ENCODE assay signal across 8 cellular contexts in the genomic region with DNA sequence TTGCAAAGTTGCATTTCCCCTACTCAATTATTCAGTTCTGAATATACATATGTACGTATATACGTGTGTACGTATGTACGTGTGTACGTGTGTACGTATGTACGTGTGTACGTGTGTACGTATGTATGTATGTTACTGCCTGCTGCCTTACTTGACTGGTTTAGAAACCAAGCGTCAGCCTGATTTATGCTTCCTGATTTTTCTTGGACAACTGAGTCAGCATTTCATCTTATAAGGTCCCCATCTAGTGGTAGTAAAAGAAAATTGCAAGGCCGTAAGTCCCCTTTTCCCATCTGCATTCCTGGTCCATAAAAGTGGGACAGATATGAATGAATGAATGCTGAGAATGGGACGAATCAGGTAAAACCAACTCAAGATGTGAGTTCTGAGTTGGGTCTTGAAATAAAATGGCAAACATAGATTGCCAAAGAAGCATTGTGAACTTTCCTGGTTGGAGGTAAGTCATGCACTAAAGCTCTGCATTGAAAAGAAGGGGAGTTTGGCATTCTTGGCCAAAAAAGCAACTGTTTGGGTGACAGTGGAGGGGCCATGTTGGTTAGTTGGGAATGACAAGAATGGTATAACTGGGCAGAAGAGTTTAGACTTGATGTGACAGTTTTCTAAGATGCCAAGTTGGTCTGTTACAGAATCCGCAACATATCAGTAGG.
DNase-seq lines count a peak whose midpoint lies in the region; ATAC-seq and TF ChIP-seq lines count a peak whose summit lies in the region.

No MANE protein-coding gene starts in this region.

- H3K27me3 Mint-ChIP-seq in glutamatergic neuron (ENCODE audit: unreplicated experiment) = no peaks in the 10 kb centered on the region
- peaks cover 5% of the 10 kb centered on the region for H3K27me3 Mint-ChIP-seq in activated CD4-positive, alpha-beta T cell treated with anti-CD3 and anti-CD28 coated beads, Interleukin-2, amount 10 ng/mL, durations not matched to agents 24 days and 14 days

- no peak overlapping the region for H3K4me3 Mint-ChIP-seq in glutamatergic neuron (ENCODE audit: unreplicated experiment)
- no peak overlapping the region for H3K4me3 Mint-ChIP-seq in activated CD4-positive, alpha-beta T cell treated with anti-CD3 and anti-CD28 coated beads, Interleukin-2, amount 10 ng/mL, durations not matched to agents 24 days and 14 days

- no peak overlapping the region for H3K4me3 ChIP-seq in spleen

- no peak overlapping the region for H3K27ac Mint-ChIP-seq in glutamatergic neuron (ENCODE audit: unreplicated experiment)
- no peak overlapping the region for H3K27ac Mint-ChIP-seq in activated CD4-positive, alpha-beta T cell treated with anti-CD3 and anti-CD28 coated beads, Interleukin-2, amount 10 ng/mL, durations not matched to agents 24 days and 14 days

- H3K36me3 ChIP-seq in spleen = no peaks in the 10 kb centered on the region

- TF ChIP-seq CTCF in glutamatergic neuron (IDR thresholded peaks at IDR 0.05; ENCODE audit: partially characterized antibody, unreplicated experiment) = peak; percentile 85
- TF ChIP-seq CTCF in spleen (IDR thresholded peaks at IDR 0.05 in 8 of 11, conservative IDR thresholded peaks at IDR 0.05 in 3 of 11) = peak; percentile 15 to 67 (median 54)
- peak in 1 of 3 donors; percentile 41 for TF ChIP-seq CTCF in omental fat pad (IDR thresholded peaks at IDR 0.05)

- no peaks in the 10 kb centered on the region for H3K4me1 Mint-ChIP-seq in glutamatergic neuron (ENCODE audit: low read depth, unreplicated experiment)
- H3K4me1 Mint-ChIP-seq in activated CD4-positive, alpha-beta T cell treated with anti-CD3 and anti-CD28 coated beads, Interleukin-2, amount 10 ng/mL, durations not matched to agents 24 days and 14 days = no peaks in the 10 kb centered on the region

- intact Hi-C loops in spleen (cut with DNase I; ENCODE audit: low total_unique reads) = loop anchor here (5.0 kb wide), 1 partner anchor 341 kb away; no protein-coding TSS in a partner anchor
- intact Hi-C loops in activated CD4-positive, alpha-beta T cell treated with anti-CD3 and anti-CD28 coated beads, Interleukin-2, amount 10 ng/mL, durations not matched to agents 24 days and 14 days (cut with micrococcal nuclease) = loop anchor here (5.0 kb wide), 1 partner anchor 151 kb away; no protein-coding TSS in a partner anchor

- no peaks in the 10 kb centered on the region for H3K9me3 ChIP-seq in spleen

- no peaks in the 10 kb centered on the region for H3K4me1 ChIP-seq in spleen

- no peaks in the 10 kb centered on the region for H3K9me3 Mint-ChIP-seq in glutamatergic neuron (ENCODE audit: unreplicated experiment)
- H3K9me3 Mint-ChIP-seq in activated CD4-positive, alpha-beta T cell treated with anti-CD3 and anti-CD28 coated beads, Interleukin-2, amount 10 ng/mL, durations not matched to agents 24 days and 14 days = no peaks in the 10 kb centered on the region

- H3K27ac ChIP-seq in spleen = no peak overlapping the region

- no peaks in the 10 kb centered on the region for H3K36me3 Mint-ChIP-seq in glutamatergic neuron (ENCODE audit: unreplicated experiment)
- H3K36me3 Mint-ChIP-seq in activated CD4-positive, alpha-beta T cell treated with anti-CD3 and anti-CD28 coated beads, Interleukin-2, amount 10 ng/mL, durations not matched to agents 24 days and 14 days (ENCODE audit: low read depth) = no peaks in the 10 kb centered on the region

- 55 to 62% (median 61%) methylated on average over 13 of the region's 13 CpGs for WGBS in spleen, 5 donors

- ATAC-seq in omental fat pad (ENCODE audit: low FRiP score) = no peak

- no peak for TF ChIP-seq POLR2A in spleen (IDR thresholded peaks at IDR 0.05)

- H3K27me3 ChIP-seq in spleen (replicated peaks in 1 of 7) = peaks cover 0 to 8% (median 0%) of the 10 kb centered on the region in 7 donors

- peak; percentile 58 for DNase-seq in EH (ENCODE audit: low read depth)
- DNase-seq in M059J (ENCODE audit: low read depth) = peak; percentile 59
- peak; percentile 58 for DNase-seq in SW480 (ENCODE audit: low spot score)
- no peak for DNase-seq in glutamatergic neuron
- no peak for DNase-seq in spleen
- DNase-seq in activated CD4-positive, alpha-beta T cell treated with anti-CD3 and anti-CD28 coated beads, Interleukin-2, amount 10 ng/mL, durations not matched to agents 24 days and 14 days = no peak
- no peak for DNase-seq in omental fat pad (ENCODE audit: low spot score)
- DNase-seq in mucosa of gallbladder (ENCODE audit: low spot score) = no peak

Comparison
In these comparisons a context has a peak if more than half of its experiments do, and no peak if none do; other contexts are left out.
1. DNase-seq: peak in EH (single experiment), M059J (single experiment) and SW480 (single experiment); none in glutamatergic neuron (single experiment), spleen (single experiment), activated CD4-positive, alpha-beta T cell treated with anti-CD3 and anti-CD28 coated beads, Interleukin-2, amount 10 ng/mL, durations not matched to agents 24 days and 14 days (single experiment), omental fat pad (single experiment) and mucosa of gallbladder (single experiment).